In genomic region chr12:29672580-29672979, GRCh38 we compare ENCODE assay signal across 1 cellular context.
TF ChIP-seq lines count a peak whose summit lies in the region.

No MANE protein-coding gene starts in this region.

TF ChIP-seq in IMR-90, 13 proteins besides CTCF, POLR2A, EP300 and RAD21:
- no peak for TF ChIP-seq BHLHE40 (IDR thresholded peaks at IDR 0.05; ENCODE audit: low read depth, low read length)
